In the genomic region with DNA sequence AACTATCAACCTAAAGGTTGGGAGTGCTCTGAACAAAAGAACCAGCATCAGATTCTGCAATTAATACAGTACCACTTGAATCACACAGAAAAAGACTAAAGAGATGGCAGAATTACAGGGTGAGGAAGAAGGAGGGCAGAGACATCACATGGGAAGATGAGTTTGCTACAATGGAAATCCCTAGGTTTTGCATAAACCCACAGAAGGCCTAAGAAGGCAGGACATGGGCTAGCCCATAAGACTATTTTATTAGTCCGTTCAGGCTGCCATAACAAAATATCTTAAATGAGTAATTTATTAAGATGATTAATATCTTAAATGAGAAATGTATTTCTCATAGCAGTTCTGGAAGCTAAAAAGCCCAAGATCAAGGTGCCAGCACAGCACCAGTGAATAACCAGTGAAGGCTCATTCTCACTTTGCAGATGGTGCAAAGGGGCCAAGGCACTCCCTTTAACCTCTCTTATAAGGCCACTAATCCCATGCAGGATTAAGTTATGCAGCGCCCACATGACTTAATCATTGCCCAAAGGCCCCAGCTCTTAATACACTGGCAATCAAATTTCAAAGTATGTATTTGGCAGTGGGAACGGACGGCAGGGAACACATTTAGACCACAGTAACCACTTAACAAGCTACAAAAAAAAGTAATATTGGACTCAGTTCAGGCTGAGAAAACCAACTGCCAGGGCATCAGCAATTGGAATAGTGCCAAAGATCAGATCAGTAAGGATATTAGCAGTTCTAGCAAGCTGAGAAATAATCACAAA, we compare ENCODE assay signal across 25 cellular contexts. TPM values are rescaled to one million over a fixed set of nuclear protein-coding genes. Genes with fewer than 3 reads are reported as not detected.
DNase-seq lines count a peak whose midpoint lies in the region; ATAC-seq lines count a peak whose summit lies in the region.
"Had no signal": no experiment of that assay in that cellular context is flagged by ENCODE, and none has a peak within 500 bp of the region (broad histone marks: within the 10 kb centered on the region; RNA-seq: fewer than 3 reads in every experiment).

No MANE protein-coding gene starts in this region.

- intact Hi-C loops in posterior cingulate gyrus (cut with DNase I), result no loop called here

- DNase-seq in NCI-H524 (lab: John Stamatoyannopoulos, UW) (peak; percentile 14 to 62), myocyte (ENCODE audit: low read depth) (peak; percentile 73), posterior cingulate gyrus (no peak), NOMO-1 (lab: John Stamatoyannopoulos, UW; ENCODE audit: unreplicated experiment in 2 of 2) (no peak), H4 (ENCODE audit: low spot score) (no peak)
- DNase-seq: activated CD4-positive, alpha-beta memory T cell treated with anti-CD3 and anti-CD28 coated beads for 36 hours; activated CD4-positive, CD25-positive, alpha-beta regulatory T cell; activated naive CD4-positive, alpha-beta T cell; CD4-positive, alpha-beta memory T cell; HFFc6; kidney glomerular epithelial cell; NCI-H1436; NCI-H2107; NCI-H69; small intestine; stimulated activated CD4-positive, alpha-beta T cell treated with anti-CD3 and anti-CD28 coated beads, Interleukin-2, amount 100 ng/mL, for 24 hours; T1000 had no signal

- ATAC-seq in GM18498 (IDR thresholded peaks at IDR 0.05; ENCODE audit: unreplicated experiment) (peak; percentile 64), GM19463 (IDR thresholded peaks at IDR 0.05; ENCODE audit: unreplicated experiment) (peak; percentile 68)
- ATAC-seq: HepG2; stimulated activated effector memory CD8-positive, alpha-beta T cell treated with anti-CD3 and anti-CD28 coated beads, Interleukin-12 subunit alpha, Interleukin-12 subunit beta, amount 100 ng/mL, for 72 hours had no signal

RNA-seq across cellular contexts. Expression of gene NEUROG2, which starts 47.6 kb away (rescaled TPM):
- total RNA-seq in myocyte, result 0.40 TPM in 1 of 2 replicates, not detected in the other
- not detected for polyA plus RNA-seq in myocyte (2012)
- not detected in 2 replicates for total RNA-seq in H4 (2014; rRNA removed; shearing (Covaris generic))
- total RNA-seq: activated CD4-positive, alpha-beta memory T cell treated with anti-CD3 and anti-CD28 coated beads for 36 hours; CD4-positive, alpha-beta memory T cell; glomerular endothelial cell; HepG2; HFFc6; lung microvascular endothelial cell; pulmonary artery endothelial cell; vagina had no signal
- polyA plus RNA-seq: CD4-positive, alpha-beta memory T cell; HepG2; small intestine had no signal

Comparison
In these comparisons a context has a peak if more than half of its experiments do, and no peak if none do; other contexts are left out.
1. DNase-seq: peak in NCI-H524 (2 of 2) and myocyte (single experiment); none in posterior cingulate gyrus (0 of 10), NOMO-1 (0 of 2) and H4 (single experiment).